8 cellular contexts compared by ENCODE assay signal in genomic region chr11:46427364-46427763, GRCh38.
"Had no signal": no experiment of that assay in that cellular context is flagged by ENCODE, and none has a peak within 500 bp of the region (broad histone marks: within the 10 kb centered on the region; RNA-seq: fewer than 3 reads in every experiment).

No MANE protein-coding gene starts in this region.

- H3K9me3 Mint-ChIP-seq: activated T-cell treated with anti-CD3 and anti-CD28 coated beads, Interleukin-2, amount 50 U/mL, for 4 hours had no signal

- DNase-seq: activated CD4-positive, alpha-beta T cell treated with anti-CD3 and anti-CD28 coated beads, Interleukin-2, amount 50 U/mL, for 4 hours; activated gamma-delta T cell; activated T-cell treated with anti-CD3 and anti-CD28 coated beads, Interleukin-2, amount 50 U/mL, for 4 hours; dorsolateral prefrontal cortex; left ventricle myocardium superior; T-helper 17 cell; thyroid gland; uterus had no signal

- H3K27me3 Mint-ChIP-seq: T-helper 17 cell had no signal

- ATAC-seq: activated T-cell treated with anti-CD3 and anti-CD28 coated beads, Interleukin-2, amount 50 U/mL, for 4 hours; left ventricle myocardium superior; T-helper 17 cell had no signal

- H3K4me3 Mint-ChIP-seq: activated T-cell treated with anti-CD3 and anti-CD28 coated beads, Interleukin-2, amount 50 U/mL, for 4 hours; T-helper 17 cell had no signal

- H3K27ac Mint-ChIP-seq: T-helper 17 cell had no signal
